Comparison of ENCODE assay signal across 21 cellular contexts in genomic region chr18:24086082-24086481, GRCh38. TPM values are rescaled to one million over a fixed set of nuclear protein-coding genes. Genes with fewer than 3 reads are reported as not detected.
DNase-seq lines count a peak whose midpoint lies in the region; ATAC-seq, FAIRE-seq and TF ChIP-seq lines count a peak whose summit lies in the region.
"Had no signal": no experiment of that assay in that cellular context is flagged by ENCODE, and none has a peak within 500 bp of the region (broad histone marks: within the 10 kb centered on the region; RNA-seq: fewer than 3 reads in every experiment).

No MANE protein-coding gene starts in this region.

- TF ChIP-seq CTCF in Panc1 (IDR thresholded peaks at IDR 0.05) (no peak), progenitor cell of endocrine pancreas (IDR thresholded peaks at IDR 0.05; ENCODE audit: unreplicated experiment) (no peak)

- peaks cover 15% of the 10 kb centered on the region for H3K36me3 Mint-ChIP-seq in progenitor cell of endocrine pancreas (ENCODE audit: insufficient read depth)
- peaks cover 20 to 50% (median 45%) of the 10 kb centered on the region in 5 donors for H3K36me3 Mint-ChIP-seq in naive thymus-derived CD4-positive, alpha-beta T cell

- no peaks in the 10 kb centered on the region for H3K36me3 ChIP-seq in Panc1 (ENCODE audit: control insufficient read depth, insufficient read depth, low read length)
- H3K36me3 ChIP-seq in naive thymus-derived CD4-positive, alpha-beta T cell (ENCODE audit: control insufficient read depth in 2 of 3, insufficient read depth in 3 of 3, low read length in 3 of 3) = peaks cover 7 to 49% (median 22%) of the 10 kb centered on the region in 3 experiments
- H3K36me3 ChIP-seq: breast epithelium had no signal

- CTCF ChIA-PET in Panc1 (lab: Charles Lee) = no interaction called here
- CTCF ChIA-PET in naive thymus-derived CD4-positive, alpha-beta T cell (lab: Charles Lee) = no interaction called here

- no peaks in the 10 kb centered on the region for H3K27me3 Mint-ChIP-seq in progenitor cell of endocrine pancreas
- H3K27me3 Mint-ChIP-seq in naive thymus-derived CD4-positive, alpha-beta T cell = no peaks in the 10 kb centered on the region
- H3K27me3 Mint-ChIP-seq: activated CD4-positive, alpha-beta memory T cell treated with anti-CD3 and anti-CD28 coated beads, Interleukin-2, amount 10 ng/mL, durations not matched to agents 7 days and 5 days; stimulated activated naive B cell treated with anti-CD40 and anti-IgM and Interleukin-4, amounts not matched to agents 10 μg/mL and 1 μg/mL and 100 μg/mL, for 72 hours had no signal

- peaks cover 7% of the 10 kb centered on the region for H3K4me1 Mint-ChIP-seq in progenitor cell of endocrine pancreas (ENCODE audit: low read depth)
- peaks cover 12 to 37% (median 22%) of the 10 kb centered on the region in 7 donors for H3K4me1 Mint-ChIP-seq in naive thymus-derived CD4-positive, alpha-beta T cell

- intact Hi-C loops in Panc1 (cut with micrococcal nuclease; ENCODE audit: unreplicated experiment) = no loop called here
- intact Hi-C loops in naive thymus-derived CD4-positive, alpha-beta T cell (cut with micrococcal nuclease) = no loop called here

- H3K27ac ChIP-seq in Panc1 (ENCODE audit: low read length) = no peak overlapping the region
- no peak overlapping the region for H3K27ac ChIP-seq in naive thymus-derived CD4-positive, alpha-beta T cell (ENCODE audit: low read depth, low read length)
- H3K27ac ChIP-seq: breast epithelium, skin epidermis, testis, VCaP had no signal

- POLR2A ChIA-PET in Panc1 (lab: Charles Lee) = no interaction called here
- POLR2A ChIA-PET in naive thymus-derived CD4-positive, alpha-beta T cell (lab: Charles Lee) = no interaction called here

- H3K4me3 Mint-ChIP-seq in progenitor cell of endocrine pancreas (ENCODE audit: low read depth) = no peak overlapping the region
- no peak overlapping the region for H3K4me3 Mint-ChIP-seq in naive thymus-derived CD4-positive, alpha-beta T cell
- H3K4me3 Mint-ChIP-seq: activated CD4-positive, alpha-beta memory T cell treated with anti-CD3 and anti-CD28 coated beads, Interleukin-2, amount 10 ng/mL, durations not matched to agents 7 days and 5 days; stimulated activated naive B cell treated with anti-CD40 and anti-IgM and Interleukin-4, amounts not matched to agents 10 μg/mL and 1 μg/mL and 100 μg/mL, for 72 hours had no signal

- in situ Hi-C loops in Panc1 (cut with HindIII; ENCODE audit: low pct_unique_long_range_greater_than_20kb, low sequenced_read_pairs) = no loop called here

- no peak for ATAC-seq in Panc1
- no peak for ATAC-seq in naive thymus-derived CD4-positive, alpha-beta T cell
- ATAC-seq: stimulated activated naive B cell treated with anti-CD40 and anti-IgM and Interleukin-4, amounts not matched to agents 10 μg/mL and 1 μg/mL and 100 μg/mL, for 72 hours had no signal

- no peaks in the 10 kb centered on the region for H3K4me1 ChIP-seq in Panc1 (ENCODE audit: control insufficient read depth, insufficient read depth, low read length)
- no peaks in the 10 kb centered on the region for H3K4me1 ChIP-seq in naive thymus-derived CD4-positive, alpha-beta T cell (ENCODE audit: control insufficient read depth in 2 of 2, insufficient read depth in 2 of 2, low read length in 2 of 2)
- H3K4me1 ChIP-seq: breast epithelium, testis had no signal

- DNase-seq in DMS53 (lab: John Stamatoyannopoulos, UW) (peak; percentile 93), NCI-H146 treated with DMSO at 0.1 percent for 48 hours (lab: John Stamatoyannopoulos, UW; ENCODE audit: unreplicated experiment) (peak; percentile 98), Panc1 (ENCODE audit: low read depth, low spot score) (peak; percentile 43), progenitor cell of endocrine pancreas (ENCODE audit: low spot score, unreplicated experiment) (no peak), foreskin melanocyte (no peak), H54 (ENCODE audit: insufficient read length, low spot score) (no peak)
- DNase-seq in naive thymus-derived CD4-positive, alpha-beta T cell = no peak
- DNase-seq: activated CD4-positive, alpha-beta memory T cell treated with anti-CD3 and anti-CD28 coated beads, Interleukin-2, amount 10 ng/mL, durations not matched to agents 7 days and 5 days; glutamatergic neuron; kidney glomerular epithelial cell; NCI-H1694 treated with DMSO at 0.1 percent for 48 hours; NCI-H446; stimulated activated CD4-positive, alpha-beta T cell treated with anti-CD3 and anti-CD28 coated beads, Interleukin-2, amount 100 ng/mL, for 24 hours; stimulated activated naive B cell treated with anti-CD40 and anti-IgM and Interleukin-4, amounts not matched to agents 10 μg/mL and 1 μg/mL and 100 μg/mL, for 72 hours; T-helper 2 cell; testis had no signal

- no TSS peak for BruUV-seq in Panc1 (replicated peaks; lab: Mats Ljungman, UMichigan)

- peak overlapping the region; percentile 0 for H3K27ac Mint-ChIP-seq in progenitor cell of endocrine pancreas
- H3K27ac Mint-ChIP-seq in naive thymus-derived CD4-positive, alpha-beta T cell = peak overlapping the region in 4 of 9 donors; percentile 2 to 47 (median 27)
- H3K27ac Mint-ChIP-seq: activated CD4-positive, alpha-beta memory T cell treated with anti-CD3 and anti-CD28 coated beads, Interleukin-2, amount 10 ng/mL, durations not matched to agents 7 days and 5 days; stimulated activated naive B cell treated with anti-CD40 and anti-IgM and Interleukin-4, amounts not matched to agents 10 μg/mL and 1 μg/mL and 100 μg/mL, for 72 hours had no signal

- no peak for FAIRE-seq in H54 (lab: Jason Lieb, UNC)
- FAIRE-seq: RCC 7860 had no signal

- TF ChIP-seq POLR2A in H54 (IDR thresholded peaks at IDR 0.05; ENCODE audit: low read depth, low read length) = no peak

- H3K9me3 ChIP-seq in Panc1 (ENCODE audit: control insufficient read depth, insufficient read depth, low read depth, low read length) = no peaks in the 10 kb centered on the region
- H3K9me3 ChIP-seq in naive thymus-derived CD4-positive, alpha-beta T cell (ENCODE audit: control insufficient read depth in 2 of 3, low read length in 3 of 3) = no peaks in the 10 kb centered on the region
- H3K9me3 ChIP-seq: breast epithelium, testis had no signal

- no peaks in the 10 kb centered on the region for H3K27me3 ChIP-seq in Panc1 (ENCODE audit: control insufficient read depth, insufficient read depth, low read length)
- no peaks in the 10 kb centered on the region for H3K27me3 ChIP-seq in naive thymus-derived CD4-positive, alpha-beta T cell (ENCODE audit: control insufficient read depth in 2 of 2, insufficient read depth in 2 of 2, low read length in 2 of 2)
- H3K27me3 ChIP-seq: breast epithelium, testis had no signal

- no peaks in the 10 kb centered on the region for H3K9me3 Mint-ChIP-seq in progenitor cell of endocrine pancreas (ENCODE audit: low read depth)
- H3K9me3 Mint-ChIP-seq in naive thymus-derived CD4-positive, alpha-beta T cell = no peaks in the 10 kb centered on the region
- H3K9me3 Mint-ChIP-seq: activated CD4-positive, alpha-beta memory T cell treated with anti-CD3 and anti-CD28 coated beads, Interleukin-2, amount 10 ng/mL, durations not matched to agents 7 days and 5 days; stimulated activated naive B cell treated with anti-CD40 and anti-IgM and Interleukin-4, amounts not matched to agents 10 μg/mL and 1 μg/mL and 100 μg/mL, for 72 hours had no signal

- no peak overlapping the region for H3K4me3 ChIP-seq in Panc1 (ENCODE audit: low read depth in 2 of 2, low read length in 2 of 2)
- no peak overlapping the region for H3K4me3 ChIP-seq in naive thymus-derived CD4-positive, alpha-beta T cell (ENCODE audit: low read length)
- H3K4me3 ChIP-seq: breast epithelium, lung, skin epidermis, testis had no signal

RNA-seq across cellular contexts. Expression of gene CABYR, which starts 52.8 kb away (rescaled TPM):
- total RNA-seq in Panc1 (2021; ENCODE audit: unreplicated experiment) (29.4 TPM), progenitor cell of endocrine pancreas (8.0 and 10.5 TPM in 2 replicates)
- 17.9 TPM for polyA plus RNA-seq in Panc1 (2012; ENCODE audit: insufficient read length)
- 1 to 10 TPM in 3 of 5 experiments, under 1 TPM in 2; 0.65 to 1.4 (median 1.1) TPM for total RNA-seq in naive thymus-derived CD4-positive, alpha-beta T cell
- polyA plus RNA-seq in naive thymus-derived CD4-positive, alpha-beta T cell = under 1 TPM in 1 of 2 donors, not detected in 1; 0.74 TPM

Comparison
In these comparisons a context has a peak if more than half of its experiments do, and no peak if none do; other contexts are left out.
1. DNase-seq: peak in DMS53 (single experiment), NCI-H146 treated with DMSO at 0.1 percent for 48 hours (single experiment) and Panc1 (single experiment); none in progenitor cell of endocrine pancreas (single experiment), naive thymus-derived CD4-positive, alpha-beta T cell (0 of 9), foreskin melanocyte (single experiment) and H54 (single experiment).